In the genomic region with DNA sequence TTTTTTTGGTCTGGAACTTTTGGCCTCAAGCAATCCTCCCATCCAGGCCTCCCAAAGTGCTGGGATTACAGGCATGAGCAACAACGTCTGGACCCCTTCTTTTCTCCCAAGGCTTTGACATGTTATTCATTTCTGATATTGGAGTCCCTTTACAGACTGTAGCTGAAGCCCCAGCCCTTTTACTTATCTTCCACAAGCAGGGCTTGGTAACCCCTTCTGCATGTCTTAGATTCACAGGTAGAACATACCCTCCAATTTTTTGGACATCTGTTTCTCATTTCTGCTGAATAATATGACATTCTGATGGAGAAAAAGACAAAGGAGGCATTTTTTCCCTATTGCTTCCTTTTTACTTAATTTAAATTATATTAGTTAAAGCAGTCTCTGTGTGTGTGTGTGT, we compare ENCODE assay signal across 30 cellular contexts. TPM values are rescaled to one million over a fixed set of nuclear protein-coding genes. Genes with fewer than 3 reads are reported as not detected.
"Had no signal": no experiment of that assay in that cellular context is flagged by ENCODE, and none has a peak within 500 bp of the region (broad histone marks: within the 10 kb centered on the region; RNA-seq: fewer than 3 reads in every experiment).

No MANE protein-coding gene starts in this region.

- DNase-seq: stimulated activated CD4-positive, alpha-beta T cell treated with anti-CD3 and anti-CD28 coated beads, Interleukin-2, amount 100 ng/mL, for 48 hours; stimulated activated CD4-positive, alpha-beta T cell treated with anti-CD3 and anti-CD28 coated beads, Interleukin-4, amount 100 ng/mL, for 1 hour; stimulated activated CD4-positive, alpha-beta T cell treated with anti-CD3 and anti-CD28 coated beads, Interleukin-4, amount 100 ng/mL, for 4 hours; stimulated activated CD8-positive, alpha-beta memory T cell treated with anti-CD3 and anti-CD28 coated beads, Interleukin-4, amount 100 ng/mL, for 48 hours; stimulated activated naive B cell treated with anti-CD40 and anti-IgM and Interleukin-4, amounts not matched to agents 10 μg/mL and 1 μg/mL and 100 μg/mL, for 72 hours; stimulated activated naive CD4-positive, alpha-beta T cell; stimulated activated naive CD4-positive, alpha-beta T cell treated with Interleukin-2 at 50 U/mL for 16 hours; stimulated activated naive CD8-positive, alpha-beta T cell treated with anti-CD3 and anti-CD28 coated beads, Interleukin-15, amount 100 ng/mL, for 72 hours; stimulated activated naive CD8-positive, alpha-beta T cell treated with anti-CD3 and anti-CD28 coated beads, Interleukin-15, Interleukin-2, amounts not matched to agents 100 U/mL and 50 U/mL, for 24 hours; stomach; substantia nigra; testis; thyroid gland; tibial artery; transverse colon; trophoblast cell; upper lobe of left lung; upper lobe of right lung; uterus had no signal

- FAIRE-seq: urothelium cell line had no signal

- H3K27me3 ChIP-seq: stomach, suprapubic skin, testis, thyroid gland, tibial artery, tibial nerve, transverse colon, upper lobe of left lung, upper lobe of right lung, uterus, vagina had no signal

- H3K36me3 ChIP-seq: stomach, suprapubic skin, thoracic aorta, thyroid gland, tibial artery, tibial nerve, transverse colon, upper lobe of left lung, upper lobe of right lung, uterus, vagina had no signal

- H3K4me3 ChIP-seq: stomach, suprapubic skin, testis, thoracic aorta, thyroid gland, tibial artery, tibial nerve, transverse colon, upper lobe of left lung, upper lobe of right lung, uterus, vagina had no signal

- H3K27ac ChIP-seq: stomach, suprapubic skin, testis, thoracic aorta, thyroid gland, tibial artery, tibial nerve, transverse colon, upper lobe of left lung, upper lobe of right lung, uterus, vagina had no signal

- H3K9me3 ChIP-seq: testis, thyroid gland, tibial artery, transverse colon, upper lobe of right lung, uterus, vagina had no signal

- H3K4me1 ChIP-seq: stomach, suprapubic skin, testis, thyroid gland, tibial artery, tibial nerve, transverse colon, upper lobe of left lung, upper lobe of right lung, uterus, vagina had no signal

- ATAC-seq: stimulated activated effector memory CD8-positive, alpha-beta T cell treated with anti-CD3 and anti-CD28 coated beads, Interleukin-12 subunit alpha, Interleukin-12 subunit beta, amount 100 ng/mL, for 72 hours; stimulated activated memory B cell treated with anti-CD40 and anti-IgM and Interleukin-4, amounts not matched to agents 10 μg/mL and 1 μg/mL and 100 μg/mL, for 72 hours; stimulated activated naive B cell treated with anti-CD40 and anti-IgM and Interleukin-4, amounts not matched to agents 10 μg/mL and 1 μg/mL and 100 μg/mL, for 72 hours; stimulated activated naive CD8-positive, alpha-beta T cell treated with anti-CD3 and anti-CD28 coated beads, Interleukin-15, amount 100 ng/mL, for 72 hours; stimulated activated naive CD8-positive, alpha-beta T cell treated with anti-CD3 and anti-CD28 coated beads, Interleukin-15, Interleukin-2, amounts not matched to agents 100 U/mL and 50 U/mL, for 24 hours; upper lobe of right lung had no signal

RNA-seq across cellular contexts. Expression of gene RGS21, which starts 39.2 kb away (rescaled TPM):
- total RNA-seq: stomach, subcutaneous adipose tissue, suprapubic skin, testis, thoracic aorta, thyroid gland, tibial nerve, transverse colon, upper lobe of left lung, upper lobe of right lung, ureter, urinary bladder, uterus, vagina had no signal
- polyA plus RNA-seq: stomach, thymus, urinary bladder had no signal
